In genomic region chr12:42957136-42957535, GRCh38 we compare ENCODE assay signal across 20 cellular contexts.
"Had no signal": no experiment of that assay in that cellular context is flagged by ENCODE, and none has a peak within 500 bp of the region (broad histone marks: within the 10 kb centered on the region; RNA-seq: fewer than 3 reads in every experiment).

No MANE protein-coding gene starts in this region.

- H3K36me3 Mint-ChIP-seq: activated naive CD8-positive, alpha-beta T cell treated with anti-CD3 and anti-CD28 coated beads for 36 hours; brain; immature natural killer cell; memory B cell; naive thymus-derived CD8-positive, alpha-beta T cell had no signal

- H3K9me3 Mint-ChIP-seq: activated naive CD8-positive, alpha-beta T cell treated with anti-CD3 and anti-CD28 coated beads for 36 hours; memory B cell; stimulated activated naive CD8-positive, alpha-beta T cell treated with anti-CD3 and anti-CD28 coated beads, Interleukin-15, Interleukin-2, amounts not matched to agents 100 ng/mL and 50 ng/mL, for 24 hours had no signal

- ATAC-seq: foreskin keratinocyte; left colon; naive thymus-derived CD8-positive, alpha-beta T cell had no signal

- H3K27ac ChIP-seq: esophagus squamous epithelium, foreskin keratinocyte, neutrophil, skin epidermis, upper lobe of left lung had no signal

- H3K4me3 ChIP-seq: esophagus squamous epithelium, skin epidermis, upper lobe of left lung had no signal

- H3K27me3 Mint-ChIP-seq: activated CD4-positive, alpha-beta T cell treated with anti-CD3 and anti-CD28 coated beads, Interleukin-2, amount 10 ng/mL, durations not matched to agents 7 days and 5 days; central memory CD8-positive, alpha-beta T cell; memory B cell; naive thymus-derived CD8-positive, alpha-beta T cell; stimulated activated naive CD8-positive, alpha-beta T cell treated with anti-CD3 and anti-CD28 coated beads, Interleukin-15, Interleukin-2, amounts not matched to agents 100 ng/mL and 50 ng/mL, for 24 hours had no signal

- DNase-seq: activated CD4-positive, alpha-beta T cell treated with anti-CD3 and anti-CD28 coated beads, Interleukin-2, amount 10 ng/mL, durations not matched to agents 7 days and 5 days; activated CD4-positive, CD25-positive, alpha-beta regulatory T cell; activated CD8-positive, alpha-beta memory T cell treated with anti-CD3 and anti-CD28 coated beads, Interleukin-2, amount 50 U/mL, for 48 hours; activated naive CD8-positive, alpha-beta T cell treated with anti-CD3 and anti-CD28 coated beads for 36 hours; effector CD8-positive, alpha-beta T cell; esophagus squamous epithelium; foreskin keratinocyte; immature natural killer cell; left colon; naive thymus-derived CD8-positive, alpha-beta T cell; stimulated activated CD4-positive, alpha-beta T cell treated with anti-CD3 and anti-CD28 coated beads, Interleukin-4, amount 100 ng/mL, for 4 hours; stimulated activated CD8-positive, alpha-beta memory T cell treated with anti-CD3 and anti-CD28 coated beads, Interleukin-4, amount 100 ng/mL, for 48 hours; SW 1271; upper lobe of left lung had no signal

- H3K4me1 Mint-ChIP-seq: activated CD4-positive, alpha-beta T cell treated with anti-CD3 and anti-CD28 coated beads, Interleukin-2, amount 10 ng/mL, durations not matched to agents 7 days and 5 days; activated naive CD8-positive, alpha-beta T cell treated with anti-CD3 and anti-CD28 coated beads for 36 hours; central memory CD8-positive, alpha-beta T cell; immature natural killer cell; memory B cell; naive thymus-derived CD8-positive, alpha-beta T cell had no signal

- H3K4me3 Mint-ChIP-seq: activated CD4-positive, alpha-beta T cell treated with anti-CD3 and anti-CD28 coated beads, Interleukin-2, amount 10 ng/mL, durations not matched to agents 7 days and 5 days; activated naive CD8-positive, alpha-beta T cell treated with anti-CD3 and anti-CD28 coated beads for 36 hours; central memory CD8-positive, alpha-beta T cell; immature natural killer cell; memory B cell; naive thymus-derived CD8-positive, alpha-beta T cell; stimulated activated naive CD8-positive, alpha-beta T cell treated with anti-CD3 and anti-CD28 coated beads, Interleukin-15, Interleukin-2, amounts not matched to agents 100 ng/mL and 50 ng/mL, for 24 hours had no signal

- H3K36me3 ChIP-seq: esophagus squamous epithelium, neutrophil, upper lobe of left lung had no signal

- H3K27ac Mint-ChIP-seq: activated CD4-positive, alpha-beta T cell treated with anti-CD3 and anti-CD28 coated beads, Interleukin-2, amount 10 ng/mL, durations not matched to agents 7 days and 5 days; activated naive CD8-positive, alpha-beta T cell treated with anti-CD3 and anti-CD28 coated beads for 36 hours; immature natural killer cell; memory B cell; naive thymus-derived CD8-positive, alpha-beta T cell; stimulated activated naive CD8-positive, alpha-beta T cell treated with anti-CD3 and anti-CD28 coated beads, Interleukin-15, Interleukin-2, amounts not matched to agents 100 ng/mL and 50 ng/mL, for 24 hours had no signal

- H3K27me3 ChIP-seq: esophagus squamous epithelium, foreskin keratinocyte, neutrophil, upper lobe of left lung had no signal

- H3K9me3 ChIP-seq: esophagus squamous epithelium, neutrophil, upper lobe of left lung had no signal
